In genomic region chr14:70073924-70074566, GRCh38 we compare ENCODE assay signal across 8 cellular contexts.
A peak's percentile ranks its signal among the peaks of the same experiment; 100 is the strongest.
DNase-seq lines count a peak whose midpoint lies in the region; ATAC-seq, FAIRE-seq and TF ChIP-seq lines count a peak whose summit lies in the region.

No MANE protein-coding gene starts in this region.

- no peaks in the 10 kb centered on the region for H3K27me3 ChIP-seq in CD8-positive, alpha-beta T cell (ENCODE audit: insufficient read depth, low read length)

- FAIRE-seq in frontal cortex (lab: Jason Lieb, UNC), result no peak

- CTCF ChIA-PET in CD8-positive, alpha-beta T cell (lab: Charles Lee), result no interaction called here

- no peaks in the 10 kb centered on the region for H3K4me1 ChIP-seq in CD8-positive, alpha-beta T cell (ENCODE audit: insufficient read depth, low read length)

- no peaks in the 10 kb centered on the region for H3K36me3 ChIP-seq in CD8-positive, alpha-beta T cell (ENCODE audit: insufficient read depth, low read length)

- intact Hi-C loops in CD8-positive, alpha-beta T cell (cut with DNase I, micrococcal nuclease), result loop anchor here (5.0 kb wide), 1 partner anchor 257 kb away; no protein-coding TSS in a partner anchor

- no peaks in the 10 kb centered on the region for H3K9me3 ChIP-seq in CD8-positive, alpha-beta T cell (ENCODE audit: low read length)

- no peaks in the 10 kb centered on the region for H3K36me3 Mint-ChIP-seq in CD8-positive, alpha-beta T cell
- H3K36me3 Mint-ChIP-seq in activated T-cell treated with anti-CD3 and anti-CD28 coated beads, Interleukin-2, amount 50 U/mL, for 24 hours (ENCODE audit: low read depth), result no peaks in the 10 kb centered on the region
- no peaks in the 10 kb centered on the region for H3K36me3 Mint-ChIP-seq in progenitor cell of endocrine pancreas (ENCODE audit: insufficient read depth)

- peak in 3 of 7 experiments; percentile 2 to 18 (median 14) for DNase-seq in CD8-positive, alpha-beta T cell
- DNase-seq in HFF-Myc (ENCODE audit: extremely low read depth, low read depth) (peak; percentile 38), NCI-H82 (lab: John Stamatoyannopoulos, UW) (peak; percentile 74), frontal cortex (ENCODE audit: low spot score in 2 of 2) (peak; percentile 37 to 55), progenitor cell of endocrine pancreas (ENCODE audit: low spot score, unreplicated experiment) (peak; percentile 55)
- peak; percentile 60 for DNase-seq in activated T-cell treated with anti-CD3 and anti-CD28 coated beads, Interleukin-2, amount 50 U/mL, for 24 hours

- H3K27me3 Mint-ChIP-seq in CD8-positive, alpha-beta T cell (ENCODE audit: low read depth), result peaks cover 25% of the 10 kb centered on the region
- peaks cover 39% of the 10 kb centered on the region for H3K27me3 Mint-ChIP-seq in activated T-cell treated with anti-CD3 and anti-CD28 coated beads, Interleukin-2, amount 50 U/mL, for 24 hours
- no peaks in the 10 kb centered on the region for H3K27me3 Mint-ChIP-seq in progenitor cell of endocrine pancreas

- peak; percentile 25 for TF ChIP-seq CTCF in CD8-positive, alpha-beta T cell (IDR thresholded peaks at IDR 0.05)
- peak; percentile 97 for TF ChIP-seq CTCF in HFF-Myc (IDR thresholded peaks at IDR 0.05; ENCODE audit: low read depth, low read length, missing control alignments)
- TF ChIP-seq CTCF in progenitor cell of endocrine pancreas (IDR thresholded peaks at IDR 0.05; ENCODE audit: unreplicated experiment), result peak; percentile 95

- H3K27ac Mint-ChIP-seq in CD8-positive, alpha-beta T cell, result no peak overlapping the region
- H3K27ac Mint-ChIP-seq in activated T-cell treated with anti-CD3 and anti-CD28 coated beads, Interleukin-2, amount 50 U/mL, for 24 hours, result no peak overlapping the region
- H3K27ac Mint-ChIP-seq in progenitor cell of endocrine pancreas, result no peak overlapping the region

- no peak overlapping the region for H3K4me3 Mint-ChIP-seq in CD8-positive, alpha-beta T cell
- no peak overlapping the region for H3K4me3 Mint-ChIP-seq in activated T-cell treated with anti-CD3 and anti-CD28 coated beads, Interleukin-2, amount 50 U/mL, for 24 hours
- no peak overlapping the region for H3K4me3 Mint-ChIP-seq in progenitor cell of endocrine pancreas (ENCODE audit: low read depth)

- no peak overlapping the region for H3K27ac ChIP-seq in CD8-positive, alpha-beta T cell (ENCODE audit: low read depth, low read length)

- H3K9me3 Mint-ChIP-seq in CD8-positive, alpha-beta T cell, result no peaks in the 10 kb centered on the region
- no peaks in the 10 kb centered on the region for H3K9me3 Mint-ChIP-seq in activated T-cell treated with anti-CD3 and anti-CD28 coated beads, Interleukin-2, amount 50 U/mL, for 24 hours
- no peaks in the 10 kb centered on the region for H3K9me3 Mint-ChIP-seq in progenitor cell of endocrine pancreas (ENCODE audit: low read depth)

- ATAC-seq in CD8-positive, alpha-beta T cell, result no peak
- ATAC-seq in HG03108 (IDR thresholded peaks at IDR 0.05; ENCODE audit: unreplicated experiment) (no peak), HG02642 (IDR thresholded peaks at IDR 0.05; ENCODE audit: poor library complexity, unreplicated experiment) (no peak)

- H3K4me3 ChIP-seq in CD8-positive, alpha-beta T cell (ENCODE audit: low read depth, low read length), result no peak overlapping the region
- no peak overlapping the region for H3K4me3 ChIP-seq in HFF-Myc (replicated peaks; ENCODE audit: low read depth, low read length)

- POLR2A ChIA-PET in CD8-positive, alpha-beta T cell (lab: Charles Lee), result no interaction called here

- no peaks in the 10 kb centered on the region for H3K4me1 Mint-ChIP-seq in CD8-positive, alpha-beta T cell (ENCODE audit: low read depth)
- H3K4me1 Mint-ChIP-seq in activated T-cell treated with anti-CD3 and anti-CD28 coated beads, Interleukin-2, amount 50 U/mL, for 24 hours (ENCODE audit: low read depth), result no peaks in the 10 kb centered on the region
- H3K4me1 Mint-ChIP-seq in progenitor cell of endocrine pancreas (ENCODE audit: low read depth), result no peaks in the 10 kb centered on the region

Comparison
In these comparisons a context has a peak if more than half of its experiments do, and no peak if none do; other contexts are left out.
1. CTCF ChIP-seq: peak in every context shown above with its lines; median percentile 97 in HFF-Myc; 95 in progenitor cell of endocrine pancreas; 25 in CD8-positive, alpha-beta T cell.